1 cellular context compared by ENCODE assay signal in genomic region chr4:121219222-121219621, GRCh38.
TF ChIP-seq lines count a peak whose summit lies in the region.

No MANE protein-coding gene starts in this region.

TF ChIP-seq in IMR-90, 13 proteins besides CTCF, POLR2A, EP300 and RAD21:
- TF ChIP-seq CEBPB (IDR thresholded peaks at IDR 0.05; ENCODE audit: low read depth, low read length) (no peak), RFX5 (IDR thresholded peaks at IDR 0.05; ENCODE audit: low read depth, low read length) (no peak), MAZ (IDR thresholded peaks at IDR 0.05; ENCODE audit: borderline replicate concordance, low read depth, low read length) (no peak), MAFK (IDR thresholded peaks at IDR 0.05; ENCODE audit: low read depth, low read length) (no peak), BHLHE40 (IDR thresholded peaks at IDR 0.05; ENCODE audit: low read depth, low read length) (no peak), USF2 (IDR thresholded peaks at IDR 0.05; ENCODE audit: low read depth, low read length) (no peak), SMC3 (IDR thresholded peaks at IDR 0.05; ENCODE audit: low read depth, low read length) (no peak), RCOR1 (IDR thresholded peaks at IDR 0.05; ENCODE audit: insufficient replicate concordance, low read length) (no peak), FOS (IDR thresholded peaks at IDR 0.05; ENCODE audit: low read depth, low read length) (no peak)
- TF ChIP-seq, protein P1, sequence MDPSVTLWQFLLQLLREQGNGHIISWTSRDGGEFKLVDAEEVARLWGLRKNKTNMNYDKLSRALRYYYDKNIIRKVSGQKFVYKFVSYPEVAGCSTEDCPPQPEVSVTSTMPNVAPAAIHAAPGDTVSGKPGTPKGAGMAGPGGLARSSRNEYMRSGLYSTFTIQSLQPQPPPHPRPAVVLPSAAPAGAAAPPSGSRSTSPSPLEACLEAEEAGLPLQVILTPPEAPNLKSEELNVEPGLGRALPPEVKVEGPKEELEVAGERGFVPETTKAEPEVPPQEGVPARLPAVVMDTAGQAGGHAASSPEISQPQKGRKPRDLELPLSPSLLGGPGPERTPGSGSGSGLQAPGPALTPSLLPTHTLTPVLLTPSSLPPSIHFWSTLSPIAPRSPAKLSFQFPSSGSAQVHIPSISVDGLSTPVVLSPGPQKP (IDR thresholded peaks at IDR 0.05; ENCODE audit: borderline replicate concordance, low read depth, low read length) = no peak
TF ChIP-seq in IMR-90: peak in this region for 0.
